ENCODE assay signal across 8 cellular contexts in genomic region chr11:66418168-66418985, GRCh38. TPM values are rescaled to one million over a fixed set of nuclear protein-coding genes. Genes with fewer than 3 reads are reported as not detected.
DNase-seq lines count a peak whose midpoint lies in the region; ATAC-seq, FAIRE-seq and TF ChIP-seq lines count a peak whose summit lies in the region.

No MANE protein-coding gene starts in this region.

- H3K27me3 ChIP-seq in lower lobe of right lung (ENCODE audit: low read depth): peaks cover 43% of the 10 kb centered on the region

- peaks cover 6% of the 10 kb centered on the region for H3K4me1 ChIP-seq in lower lobe of right lung

- H3K4me3 ChIP-seq in lower lobe of right lung: no peak overlapping the region

- H3K9me3 ChIP-seq in lower lobe of right lung: no peaks in the 10 kb centered on the region

- H3K36me3 ChIP-seq in lower lobe of right lung: no peaks in the 10 kb centered on the region

- H3K27ac ChIP-seq in lower lobe of right lung: no peak overlapping the region

- ATAC-seq in lower lobe of right lung (peak in 1 of 2 donors; percentile 24), HG02623 (IDR thresholded peaks at IDR 0.05; ENCODE audit: unreplicated experiment) (no peak)

- DNase-seq in AG09319 (ENCODE audit: extremely low read depth, low read depth) (peak; percentile 84), H54 (ENCODE audit: insufficient read length, low spot score) (peak; percentile 96), NCI-H748 (lab: John Stamatoyannopoulos, UW; ENCODE audit: unreplicated experiment) (peak; percentile 31), dermis blood vessel endothelial cell (peak; percentile 73), lower lobe of right lung (peak; percentile 58)
- peak; percentile 30 to 53 for DNase-seq in activated CD4-positive, alpha-beta T cell treated with anti-CD3 and anti-CD28 coated beads, Interleukin-2, amount 50 U/mL, for 24 hours (ENCODE audit: low read depth in 1 of 2, low spot score in 1 of 2)
- DNase-seq in stimulated activated CD8-positive, alpha-beta memory T cell treated with anti-CD3 and anti-CD28 coated beads, Interleukin-12 subunit alpha, Interleukin-12 subunit beta, amount 100 ng/mL, for 4 hours (ENCODE audit: low read depth): peak; percentile 39

- peak; percentile 64 for TF ChIP-seq CTCF in AG09319 (IDR thresholded peaks at IDR 0.05; ENCODE audit: low read depth, low read length)
- peak; percentile 14 for TF ChIP-seq CTCF in lower lobe of right lung (IDR thresholded peaks at IDR 0.05)

- intact Hi-C loops in lower lobe of right lung (cut with DNase I): no loop called here

- no peak for TF ChIP-seq POLR2A in H54 (IDR thresholded peaks at IDR 0.05; ENCODE audit: low read depth, low read length)

- FAIRE-seq in H54 (lab: Jason Lieb, UNC): no peak

RNA-seq across cellular contexts. Expression of gene NPAS4, which starts 2.5 kb away (rescaled TPM):
- total RNA-seq in dermis blood vessel endothelial cell (not detected in 2 replicates), lower lobe of right lung (not detected)

RNA-seq across cellular contexts. Expression of gene MRPL11, which starts 20.3 kb away (rescaled TPM):
- total RNA-seq in dermis blood vessel endothelial cell (40.7 and 61.1 TPM in 2 replicates), lower lobe of right lung (32.7 TPM)

RNA-seq across cellular contexts. Expression of gene SLC29A2, which starts 46.8 kb away (rescaled TPM):
- 1.2 and 2.3 TPM in 2 replicates for total RNA-seq in dermis blood vessel endothelial cell
- total RNA-seq in lower lobe of right lung: 10.6 TPM

RNA-seq across cellular contexts. Expression of gene PELI3, which starts 48.3 kb away (rescaled TPM):
- total RNA-seq in dermis blood vessel endothelial cell: 3.7 and 4.9 TPM in 2 replicates
- total RNA-seq in lower lobe of right lung: 21.4 TPM

Comparison
In these comparisons a context has a peak if more than half of its experiments do, and no peak if none do; other contexts are left out.
1. DNase-seq: peak in every context shown above with its lines; median percentile 96 in H54; 84 in AG09319; 73 in dermis blood vessel endothelial cell; 58 in lower lobe of right lung; 42 in activated CD4-positive, alpha-beta T cell treated with anti-CD3 and anti-CD28 coated beads, Interleukin-2, amount 50 U/mL, for 24 hours; 39 in stimulated activated CD8-positive, alpha-beta memory T cell treated with anti-CD3 and anti-CD28 coated beads, Interleukin-12 subunit alpha, Interleukin-12 subunit beta, amount 100 ng/mL, for 4 hours; 31 in NCI-H748.